In genomic region chr12:109432842-109433304, GRCh38 we compare ENCODE assay signal across 8 cellular contexts. TPM values are rescaled to one million over a fixed set of nuclear protein-coding genes. Genes with fewer than 3 reads are reported as not detected.
DNase-seq lines count a peak whose midpoint lies in the region; ATAC-seq, FAIRE-seq and TF ChIP-seq lines count a peak whose summit lies in the region.

No MANE protein-coding gene starts in this region.

- H4K20me1 ChIP-seq in endothelial cell of umbilical vein (replicated peaks; ENCODE audit: control insufficient read depth, extremely low read depth, insufficient read depth, low read length) = no peaks in the 10 kb centered on the region

- CTCF ChIA-PET in endothelial cell of umbilical vein (lab: Charles Lee) = interaction anchor here (0.6 to 2.6 kb wide), 37 partner anchors 9 to 420 kb away, joined by 3 to 91 read pairs (median 6); partner anchors contain the start of genes KCTD10, MMAB, MVK and UBE3B

- intact Hi-C loops in endothelial cell of umbilical vein (cut with micrococcal nuclease) = loop anchor here (1.0 to 2.0 kb wide), 4 partner anchors 29 to 342 kb away; partner anchors contain the start of genes KCTD10, MMAB, MVK and UBE3B

- TF ChIP-seq CTCF in endothelial cell of umbilical vein (IDR thresholded peaks at IDR 0.05; ENCODE audit: extremely low read depth in 1 of 2, insufficient read depth in 1 of 2, low read depth in 1 of 2, low read length in 2 of 2) = peak; percentile 95 to 96

- H2AFZ ChIP-seq in endothelial cell of umbilical vein (ENCODE audit: low read depth, low read length) = peak overlapping the region; percentile 99

- POLR2A ChIA-PET in endothelial cell of umbilical vein (lab: Charles Lee) = interaction anchor here (1.3 kb wide), 1 partner anchor 44 kb away, joined by 5 read pairs; the partner anchor contains the start of genes KCTD10 and UBE3B

- BruUV-seq in endothelial cell of umbilical vein (replicated peaks; lab: Mats Ljungman, UMichigan) = no TSS peak

- H3K4me2 ChIP-seq in endothelial cell of umbilical vein (ENCODE audit: insufficient read depth, low read length) = peak overlapping the region; percentile 80

- no peaks in the 10 kb centered on the region for H3K9me3 ChIP-seq in endothelial cell of umbilical vein (replicated peaks; ENCODE audit: control insufficient read depth, insufficient read depth, low read length)

- DNase-seq in DMS114 treated with DMSO at 0.1 percent for 48 hours (lab: John Stamatoyannopoulos, UW; ENCODE audit: unreplicated experiment) (peak; percentile 57), HuH-7 (ENCODE audit: low spot score) (peak; percentile 75), NOMO-1 treated with dmso at 0.1 percent for 144 hours (lab: John Stamatoyannopoulos, UW; ENCODE audit: unreplicated experiment) (peak; percentile 3), endothelial cell of umbilical vein (ENCODE audit: low read depth, low spot score) (peak; percentile 88), myocyte (ENCODE audit: low read depth) (peak; percentile 68)
- peak; percentile 27 for DNase-seq in activated CD8-positive, alpha-beta memory T cell treated with anti-CD3 and anti-CD28 coated beads, Interleukin-2, amount 50 U/mL, for 1 hour (ENCODE audit: extremely low read depth)
- peak; percentile 89 for DNase-seq in stimulated activated CD8-positive, alpha-beta memory T cell treated with anti-CD3 and anti-CD28 coated beads, Interleukin-4, amount 100 ng/mL, for 48 hours

- no peaks in the 10 kb centered on the region for H3K36me3 ChIP-seq in endothelial cell of umbilical vein (ENCODE audit: control insufficient read depth in 2 of 2, extremely low read depth in 1 of 2, insufficient read depth in 2 of 2, low read length in 2 of 2)

- no peak for ATAC-seq in HG03432 (IDR thresholded peaks at IDR 0.05; ENCODE audit: unreplicated experiment)

- peaks cover 5% of the 10 kb centered on the region for H3K4me1 ChIP-seq in endothelial cell of umbilical vein (ENCODE audit: control insufficient read depth, extremely low read depth, insufficient read depth, low read length)

- H3K9me1 ChIP-seq in endothelial cell of umbilical vein (replicated peaks; ENCODE audit: control insufficient read depth, extremely low read depth, insufficient read depth, low read length) = no peaks in the 10 kb centered on the region

- no peak overlapping the region for H3K27ac ChIP-seq in endothelial cell of umbilical vein (ENCODE audit: insufficient read depth, low read depth, low read length)

- no peaks in the 10 kb centered on the region for H3K79me2 ChIP-seq in endothelial cell of umbilical vein (ENCODE audit: control insufficient read depth, insufficient read depth, low read length)

- no peak for TF ChIP-seq POLR2A in endothelial cell of umbilical vein (IDR thresholded peaks at IDR 0.05; ENCODE audit: low read depth, low read length)

- H3K4me3 ChIP-seq in endothelial cell of umbilical vein (replicated peaks in 1 of 3; ENCODE audit: insufficient read depth in 1 of 3, low read depth in 1 of 3, low read length in 3 of 3) = no peak overlapping the region

- H3K9ac ChIP-seq in endothelial cell of umbilical vein (replicated peaks; ENCODE audit: extremely low read depth, insufficient read depth, low read length) = no peak overlapping the region

- dilution Hi-C loops in endothelial cell of umbilical vein (cut with MboI; ENCODE audit: extremely low pct_ligation_motif_present, low sequenced_read_pairs) = no loop called here

- peak; percentile 92 for FAIRE-seq in endothelial cell of umbilical vein (lab: Jason Lieb, UNC)

- H3K27me3 ChIP-seq in endothelial cell of umbilical vein (ENCODE audit: control insufficient read depth in 2 of 2, insufficient read depth in 2 of 2, low read length in 2 of 2) = no peaks in the 10 kb centered on the region

TF ChIP-seq in endothelial cell of umbilical vein, 7 proteins besides CTCF, POLR2A, EP300 and RAD21:
- TF ChIP-seq POLR2AphosphoS5 (IDR thresholded peaks at IDR 0.05; ENCODE audit: insufficient read depth, low read depth, low read length) = no peak
- TF ChIP-seq EZH2 (IDR thresholded peaks at IDR 0.05; ENCODE audit: borderline replicate concordance, low read depth, low read length, severe bottlenecking) = no peak
- TF ChIP-seq FOS (IDR thresholded peaks at IDR 0.05; ENCODE audit: borderline replicate concordance, insufficient read depth, low read length) = no peak

RNA-seq across cellular contexts. Expression of gene KCTD10, which starts 44.2 kb away (rescaled TPM):
- 92.8 and 101 TPM in 2 replicates for total RNA-seq in endothelial cell of umbilical vein
- polyA plus RNA-seq in endothelial cell of umbilical vein = 105 and 112 TPM in 2 replicates
- polyA plus RNA-seq in endothelial cell of umbilical vein (2011; cell fraction: cytosol; rRNA removed) = 69.4 and 77.1 TPM in 2 replicates
- 129 and 139 TPM in 2 replicates for polyA plus RNA-seq in endothelial cell of umbilical vein (2011; cell fraction: nucleus; rRNA removed)
- 61.2 and 64.9 TPM in 2 replicates for polyA plus RNA-seq in endothelial cell of umbilical vein (2012)
- polyA minus RNA-seq in endothelial cell of umbilical vein = 301 and 328 TPM in 2 replicates
- polyA minus RNA-seq in endothelial cell of umbilical vein (2011; cell fraction: cytosol; rRNA and poly(A)+ RNA removed) = 24.1 TPM
- polyA minus RNA-seq in endothelial cell of umbilical vein (2011; cell fraction: nucleus; rRNA and poly(A)+ RNA removed) = 140 and 147 TPM in 2 replicates
- 26.9 and 37.8 TPM in 2 replicates for total RNA-seq in myocyte
- 49.0 TPM for polyA plus RNA-seq in myocyte (2012)

RNA-seq across cellular contexts. Expression of gene UBE3B, which starts 44.6 kb away (rescaled TPM):
- total RNA-seq in endothelial cell of umbilical vein (32.7 and 40.8 TPM in 2 replicates), myocyte (47.3 and 53.0 TPM in 2 replicates)
- 23.8 and 24.9 TPM in 2 replicates for polyA plus RNA-seq in endothelial cell of umbilical vein
- 21.9 and 25.3 TPM in 2 replicates for polyA plus RNA-seq in endothelial cell of umbilical vein (2011; cell fraction: cytosol; rRNA removed)
- 63.7 and 64.5 TPM in 2 replicates for polyA plus RNA-seq in endothelial cell of umbilical vein (2011; cell fraction: nucleus; rRNA removed)
- 22.6 and 22.7 TPM in 2 replicates for polyA plus RNA-seq in endothelial cell of umbilical vein (2012)
- polyA minus RNA-seq in endothelial cell of umbilical vein = 70.4 and 81.6 TPM in 2 replicates
- polyA minus RNA-seq in endothelial cell of umbilical vein (2011; cell fraction: cytosol; rRNA and poly(A)+ RNA removed) = 14.2 TPM
- polyA minus RNA-seq in endothelial cell of umbilical vein (2011; cell fraction: nucleus; rRNA and poly(A)+ RNA removed) = 35.0 and 48.9 TPM in 2 replicates
- 30.7 TPM for polyA plus RNA-seq in myocyte (2012)

Comparison
In these comparisons a context has a peak if more than half of its experiments do, and no peak if none do; other contexts are left out.
1. DNase-seq: peak in every context shown above with its lines; median percentile 89 in stimulated activated CD8-positive, alpha-beta memory T cell treated with anti-CD3 and anti-CD28 coated beads, Interleukin-4, amount 100 ng/mL, for 48 hours; 88 in endothelial cell of umbilical vein; 75 in HuH-7; 68 in myocyte; 57 in DMS114 treated with DMSO at 0.1 percent for 48 hours; 27 in activated CD8-positive, alpha-beta memory T cell treated with anti-CD3 and anti-CD28 coated beads, Interleukin-2, amount 50 U/mL, for 1 hour; 3 in NOMO-1 treated with dmso at 0.1 percent for 144 hours.